ENCODE assay signal across 17 cellular contexts in genomic region chr10:69218831-69219230, GRCh38. TPM values are rescaled to one million over a fixed set of nuclear protein-coding genes. Genes with fewer than 3 reads are reported as not detected.
"Had no signal": no experiment of that assay in that cellular context is flagged by ENCODE, and none has a peak within 500 bp of the region (broad histone marks: within the 10 kb centered on the region; RNA-seq: fewer than 3 reads in every experiment).

No MANE protein-coding gene starts in this region.

- H3K9me3 ChIP-seq: suprapubic skin, vagina had no signal

- H3K4me3 ChIP-seq: cardiac muscle cell, lung, suprapubic skin, vagina had no signal

- H3K36me3 ChIP-seq: cardiac muscle cell, suprapubic skin, vagina, WERI-Rb-1 had no signal

- H3K27ac Mint-ChIP-seq: activated naive CD4-positive, alpha-beta T cell treated with anti-CD3 and anti-CD28 coated beads, Interleukin-2, amount 50 U/mL, for 24 hours; activated T-cell treated with anti-CD3 and anti-CD28 coated beads, Interleukin-2, amount 50 U/mL, for 72 hours; stimulated activated naive CD8-positive, alpha-beta T cell treated with anti-CD3 and anti-CD28 coated beads, Interleukin-15, amount 100 ng/mL, for 72 hours had no signal

- H3K36me3 Mint-ChIP-seq: activated naive CD4-positive, alpha-beta T cell treated with anti-CD3 and anti-CD28 coated beads, Interleukin-2, amount 50 U/mL, for 24 hours had no signal

- DNase-seq: activated CD4-positive, alpha-beta T cell treated with anti-CD3 and anti-CD28 coated beads, Interleukin-2, amount 50 U/mL, for 4 hours; activated effector memory CD4-positive, alpha-beta T cell treated with anti-CD3 and anti-CD28 coated beads, Interleukin-2, amount 50 U/mL, for 16 hours; activated T-cell treated with anti-CD3 and anti-CD28 coated beads, Interleukin-2, amount 50 U/mL, for 72 hours; foreskin fibroblast; hippocampal formation; stimulated activated CD4-positive, alpha-beta T cell treated with anti-CD3 and anti-CD28 coated beads, Interleukin-12 subunit alpha, Interleukin-12 subunit beta, amount 100 ng/mL, for 4 hours; stimulated activated CD4-positive, alpha-beta T cell treated with anti-CD3 and anti-CD28 coated beads, Interleukin-2, amount 100 ng/mL, for 24 hours; stimulated activated naive CD8-positive, alpha-beta T cell treated with anti-CD3 and anti-CD28 coated beads, Interleukin-15, amount 100 ng/mL, for 72 hours; trophoblast cell; WERI-Rb-1 had no signal

- H3K9me3 Mint-ChIP-seq: activated naive CD4-positive, alpha-beta T cell treated with anti-CD3 and anti-CD28 coated beads, Interleukin-2, amount 50 U/mL, for 24 hours; stimulated activated naive CD8-positive, alpha-beta T cell treated with anti-CD3 and anti-CD28 coated beads, Interleukin-15, amount 100 ng/mL, for 72 hours had no signal

- H3K27me3 Mint-ChIP-seq: activated naive CD4-positive, alpha-beta T cell treated with anti-CD3 and anti-CD28 coated beads, Interleukin-2, amount 50 U/mL, for 24 hours; progenitor cell of endocrine pancreas had no signal

- H3K27me3 ChIP-seq: cardiac muscle cell, vagina had no signal

- ATAC-seq: activated T-cell treated with anti-CD3 and anti-CD28 coated beads, Interleukin-2, amount 50 U/mL, for 72 hours; stimulated activated naive CD8-positive, alpha-beta T cell treated with anti-CD3 and anti-CD28 coated beads, Interleukin-15, amount 100 ng/mL, for 72 hours had no signal

- H3K4me3 Mint-ChIP-seq: activated naive CD4-positive, alpha-beta T cell treated with anti-CD3 and anti-CD28 coated beads, Interleukin-2, amount 50 U/mL, for 24 hours; activated T-cell treated with anti-CD3 and anti-CD28 coated beads, Interleukin-2, amount 50 U/mL, for 72 hours; stimulated activated naive CD8-positive, alpha-beta T cell treated with anti-CD3 and anti-CD28 coated beads, Interleukin-15, amount 100 ng/mL, for 72 hours had no signal

- H3K27ac ChIP-seq: cardiac muscle cell, suprapubic skin, vagina, WERI-Rb-1 had no signal

RNA-seq across cellular contexts. Expression of gene HKDC1, which starts 1.3 kb away (rescaled TPM):
- total RNA-seq: activated CD8-positive, alpha-beta memory T cell treated with anti-CD3 and anti-CD28 coated beads for 36 hours; cardiac muscle cell had no signal
- polyA plus RNA-seq: cardiac muscle cell had no signal
